In genomic region chr4:19844436-19844835, GRCh38 we compare ENCODE assay signal across 22 cellular contexts.
DNase-seq lines count a peak whose midpoint lies in the region; ATAC-seq and TF ChIP-seq lines count a peak whose summit lies in the region.
"Had no signal": no experiment of that assay in that cellular context is flagged by ENCODE, and none has a peak within 500 bp of the region (broad histone marks: within the 10 kb centered on the region; RNA-seq: fewer than 3 reads in every experiment).

No MANE protein-coding gene starts in this region.

- ATAC-seq in activated naive CD8-positive, alpha-beta T cell treated with anti-CD3 and anti-CD28 coated beads, Interleukin-2, amount 50 U/mL, for 24 hours = no peak
- ATAC-seq: activated CD8-positive, alpha-beta T cell treated with anti-CD3 and anti-CD28 coated beads, Interleukin-2, amount 10 ng/mL, durations not matched to agents 7 days and 5 days; GM12878; HepG2; mucosa of descending colon had no signal

- H3K27me3 Mint-ChIP-seq in activated naive CD8-positive, alpha-beta T cell treated with anti-CD3 and anti-CD28 coated beads, Interleukin-2, amount 50 U/mL, for 24 hours = no peaks in the 10 kb centered on the region
- H3K27me3 Mint-ChIP-seq: activated naive CD4-positive, alpha-beta T cell treated with anti-CD3 and anti-CD28 coated beads, Interleukin-2, amount 10 ng/mL, durations not matched to agents 7 days and 5 days; activated T-cell treated with anti-CD3 and anti-CD28 coated beads, Interleukin-2, amount 50 U/mL, for 24 hours; brain had no signal

- TF ChIP-seq CTCF in fibroblast of mammary gland (conservative IDR thresholded peaks at IDR 0.05; ENCODE audit: control insufficient read depth, insufficient read depth, low read depth, low read length) = no peak

- H3K36me3 Mint-ChIP-seq in activated naive CD8-positive, alpha-beta T cell treated with anti-CD3 and anti-CD28 coated beads, Interleukin-2, amount 50 U/mL, for 24 hours (ENCODE audit: low read depth) = no peaks in the 10 kb centered on the region
- H3K36me3 Mint-ChIP-seq: activated naive CD4-positive, alpha-beta T cell treated with anti-CD3 and anti-CD28 coated beads, Interleukin-2, amount 10 ng/mL, durations not matched to agents 7 days and 5 days; brain had no signal

- H3K27ac Mint-ChIP-seq in activated naive CD8-positive, alpha-beta T cell treated with anti-CD3 and anti-CD28 coated beads, Interleukin-2, amount 50 U/mL, for 24 hours = no peak overlapping the region
- H3K27ac Mint-ChIP-seq: activated CD8-positive, alpha-beta T cell treated with anti-CD3 and anti-CD28 coated beads, Interleukin-2, amount 10 ng/mL, durations not matched to agents 7 days and 5 days; activated naive CD4-positive, alpha-beta T cell treated with anti-CD3 and anti-CD28 coated beads, Interleukin-2, amount 10 ng/mL, durations not matched to agents 7 days and 5 days; activated T-cell treated with anti-CD3 and anti-CD28 coated beads, Interleukin-2, amount 50 U/mL, for 24 hours; T-helper 2 cell treated with Interferon-gamma antibody and Interleukin-4, amounts not matched to agents 5 μg/mL and 100 μg/mL, for 36 hours had no signal

- DNase-seq in DMS 273 (lab: John Stamatoyannopoulos, UW; ENCODE audit: unreplicated experiment) (peak; percentile 64), DMS 273 treated with DMSO at 0.1 percent for 48 hours (lab: John Stamatoyannopoulos, UW) (no peak), H4 (ENCODE audit: low spot score) (peak; percentile 13), RPMI7951 (ENCODE audit: low read depth) (peak; percentile 59), fibroblast of mammary gland (ENCODE audit: low read depth) (peak; percentile 11), Kasumi-1 (lab: John Stamatoyannopoulos, UW) (no peak), OCI-M1 (lab: John Stamatoyannopoulos, UW) (no peak)
- no peak for DNase-seq in activated naive CD8-positive, alpha-beta T cell treated with anti-CD3 and anti-CD28 coated beads, Interleukin-2, amount 50 U/mL, for 24 hours
- DNase-seq: activated CD4-positive, CD25-positive, alpha-beta regulatory T cell; activated CD8-positive, alpha-beta T cell treated with anti-CD3 and anti-CD28 coated beads, Interleukin-2, amount 10 ng/mL, durations not matched to agents 7 days and 5 days; activated naive CD4-positive, alpha-beta T cell treated with anti-CD3 and anti-CD28 coated beads, Interleukin-2, amount 10 ng/mL, durations not matched to agents 7 days and 5 days; activated T-cell treated with anti-CD3 and anti-CD28 coated beads, Interleukin-2, amount 50 U/mL, for 24 hours; mucosa of descending colon; NCI-H187 treated with DMSO at 0.1 percent for 48 hours; NCI-H526 treated with DMSO at 0.1 percent for 48 hours; PC-9; stimulated activated CD8-positive, alpha-beta memory T cell treated with anti-CD3 and anti-CD28 coated beads, Interleukin-4, amount 100 ng/mL, for 48 hours had no signal

- no peak overlapping the region for H3K4me3 ChIP-seq in fibroblast of mammary gland (ENCODE audit: control insufficient read depth, low read depth, low read length)
- H3K4me3 ChIP-seq: BLaER1 treated with 17β-estradiol and CSF1 and Interleukin-3, amounts not matched to agents 10 nM and 100 nM; GM12878; mucosa of descending colon; PC-9 had no signal

- H3K4me1 Mint-ChIP-seq in activated naive CD8-positive, alpha-beta T cell treated with anti-CD3 and anti-CD28 coated beads, Interleukin-2, amount 50 U/mL, for 24 hours = no peaks in the 10 kb centered on the region
- H3K4me1 Mint-ChIP-seq: activated naive CD4-positive, alpha-beta T cell treated with anti-CD3 and anti-CD28 coated beads, Interleukin-2, amount 10 ng/mL, durations not matched to agents 7 days and 5 days had no signal

- no peak overlapping the region for H3K4me3 Mint-ChIP-seq in activated naive CD8-positive, alpha-beta T cell treated with anti-CD3 and anti-CD28 coated beads, Interleukin-2, amount 50 U/mL, for 24 hours
- H3K4me3 Mint-ChIP-seq: activated CD8-positive, alpha-beta T cell treated with anti-CD3 and anti-CD28 coated beads, Interleukin-2, amount 10 ng/mL, durations not matched to agents 7 days and 5 days; activated naive CD4-positive, alpha-beta T cell treated with anti-CD3 and anti-CD28 coated beads, Interleukin-2, amount 10 ng/mL, durations not matched to agents 7 days and 5 days; activated T-cell treated with anti-CD3 and anti-CD28 coated beads, Interleukin-2, amount 50 U/mL, for 24 hours; brain; T-helper 2 cell treated with Interferon-gamma antibody and Interleukin-4, amounts not matched to agents 5 μg/mL and 100 μg/mL, for 36 hours had no signal

- peaks cover 5% of the 10 kb centered on the region for H3K9me3 Mint-ChIP-seq in activated naive CD8-positive, alpha-beta T cell treated with anti-CD3 and anti-CD28 coated beads, Interleukin-2, amount 50 U/mL, for 24 hours

Comparison
In these comparisons a context has a peak if more than half of its experiments do, and no peak if none do; other contexts are left out.
1. DNase-seq: peak in DMS 273 (single experiment), H4 (single experiment), RPMI7951 (single experiment) and fibroblast of mammary gland (single experiment); none in DMS 273 treated with DMSO at 0.1 percent for 48 hours (single experiment), activated naive CD8-positive, alpha-beta T cell treated with anti-CD3 and anti-CD28 coated beads, Interleukin-2, amount 50 U/mL, for 24 hours (single experiment), Kasumi-1 (0 of 2) and OCI-M1 (single experiment).